In the genomic region with DNA sequence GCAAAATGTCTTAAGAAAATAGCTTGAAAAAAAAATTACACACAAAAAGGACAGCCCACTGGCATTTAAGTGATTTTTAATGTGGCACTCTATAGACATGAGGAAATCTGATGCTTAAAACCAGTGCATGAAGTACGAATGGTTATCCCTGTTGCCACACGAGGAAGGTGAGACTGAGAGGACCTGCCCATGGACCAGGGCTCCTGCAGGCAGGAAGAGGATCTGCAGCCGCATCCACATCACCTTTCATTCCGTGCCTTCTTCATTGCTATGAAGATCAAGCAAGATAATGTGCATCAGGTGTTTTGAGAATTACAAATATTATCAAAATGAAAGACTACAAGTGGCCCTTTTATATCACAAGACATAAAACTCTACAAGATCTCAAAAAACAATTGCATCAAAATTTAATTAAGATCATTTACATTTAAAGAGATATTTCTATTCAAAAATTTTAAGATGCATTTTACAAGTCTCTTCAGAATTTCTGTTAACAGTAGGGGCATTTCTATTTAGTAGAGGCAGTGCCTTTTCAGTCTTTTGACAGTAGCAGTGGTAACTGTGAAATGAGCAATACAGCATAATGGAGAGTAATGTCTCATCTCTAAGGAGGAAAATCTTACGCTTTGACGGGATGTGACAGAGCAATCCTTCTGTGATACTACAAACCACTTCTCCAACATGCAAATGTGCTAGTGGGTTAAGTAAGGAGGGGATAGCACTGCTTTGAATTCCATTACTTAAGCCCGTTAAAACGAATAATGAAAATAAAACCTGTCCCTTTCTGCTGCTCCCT, we compare ENCODE assay signal across 18 cellular contexts.
A peak's percentile ranks its signal among the peaks of the same experiment; 100 is the strongest.
DNase-seq lines count a peak whose midpoint lies in the region; ATAC-seq and TF ChIP-seq lines count a peak whose summit lies in the region.
"Had no signal": no experiment of that assay in that cellular context is flagged by ENCODE, and none has a peak within 500 bp of the region (broad histone marks: within the 10 kb centered on the region; RNA-seq: fewer than 3 reads in every experiment).

No MANE protein-coding gene starts in this region.

- H3K36me3 Mint-ChIP-seq in mesothelial cell of epicardium = no peaks in the 10 kb centered on the region
- H3K36me3 Mint-ChIP-seq: natural killer cell had no signal

- H3K4me1 Mint-ChIP-seq in mesothelial cell of epicardium = peaks cover 4% of the 10 kb centered on the region
- H3K4me1 Mint-ChIP-seq: natural killer cell had no signal

- no peak overlapping the region for H3K4me3 ChIP-seq in HFF-Myc (replicated peaks; ENCODE audit: low read depth, low read length)
- H3K4me3 ChIP-seq in astrocyte of the cerebellum (ENCODE audit: low read depth, low read length) = no peak overlapping the region
- H3K4me3 ChIP-seq: BLaER1, body of pancreas, thyroid gland had no signal

- in situ Hi-C loops in astrocyte of the cerebellum (cut with HindIII; ENCODE audit: low sequenced_read_pairs) = no loop called here

- no peak overlapping the region for H3K4me3 Mint-ChIP-seq in mesothelial cell of epicardium
- H3K4me3 Mint-ChIP-seq: natural killer cell had no signal

- no peaks in the 10 kb centered on the region for H3K27me3 Mint-ChIP-seq in mesothelial cell of epicardium (ENCODE audit: low read depth)

- H3K27ac Mint-ChIP-seq in mesothelial cell of epicardium = no peak overlapping the region
- H3K27ac Mint-ChIP-seq: natural killer cell had no signal

- TF ChIP-seq CTCF in GM12872 (IDR thresholded peaks at IDR 0.05; ENCODE audit: insufficient read depth, low read depth, low read length) = peak; percentile 24; the same call in 1 of the 3 replicates
- peak; percentile 7 for TF ChIP-seq CTCF in HFF-Myc (IDR thresholded peaks at IDR 0.05; ENCODE audit: low read depth, low read length, missing control alignments)
- TF ChIP-seq CTCF in astrocyte of the cerebellum (IDR thresholded peaks at IDR 0.05; ENCODE audit: low read depth, low read length, missing control alignments) = peak; percentile 10
- peak; percentile 21 for TF ChIP-seq CTCF in mesothelial cell of epicardium (IDR thresholded peaks at IDR 0.05; ENCODE audit: unreplicated experiment)

- H3K9me3 Mint-ChIP-seq in mesothelial cell of epicardium = no peaks in the 10 kb centered on the region
- H3K9me3 Mint-ChIP-seq: natural killer cell had no signal

- no peak for ATAC-seq in HG02588 (IDR thresholded peaks at IDR 0.05; ENCODE audit: unreplicated experiment)
- ATAC-seq: body of pancreas, esophagus mucosa, natural killer cell had no signal

- no peak for DNase-seq in HFF-Myc (ENCODE audit: extremely low read depth, low read depth)
- DNase-seq in astrocyte of the cerebellum (ENCODE audit: low read depth) = no peak
- no peak for DNase-seq in mesothelial cell of epicardium (ENCODE audit: low spot score in 2 of 2, unreplicated experiment in 2 of 2)
- no peak for DNase-seq in GM03348 (ENCODE audit: low spot score)
- DNase-seq in activated CD4-positive, alpha-beta T cell treated with anti-CD3 and anti-CD28 coated beads for 48 hours = no peak
- DNase-seq: activated CD4-positive, alpha-beta T cell treated with anti-CD3 and anti-CD28 coated beads, Interleukin-2, amount 50 U/mL, for 4 hours; activated naive CD4-positive, alpha-beta T cell treated with anti-CD3 and anti-CD28 coated beads, Interleukin-2, amount 50 U/mL, for 16 hours; body of pancreas; dermis blood vessel endothelial cell; mammary epithelial cell; natural killer cell; NCI-H1930; NCI-H526 treated with DMSO at 0.1 percent for 48 hours; thyroid gland had no signal
